ENCODE assay signal across 7 cellular contexts in genomic region chr19:49591731-49592485, GRCh38. TPM values are rescaled to one million over a fixed set of nuclear protein-coding genes. Genes with fewer than 3 reads are reported as not detected.
DNase-seq lines count a peak whose midpoint lies in the region; ATAC-seq and TF ChIP-seq lines count a peak whose summit lies in the region.

No MANE protein-coding gene starts in this region.

- H3K36me3 ChIP-seq in mesendoderm (ENCODE audit: control insufficient read depth, insufficient read depth, low read length) (no peaks in the 10 kb centered on the region), stomach smooth muscle (ENCODE audit: control insufficient read depth in 2 of 2, insufficient read depth in 2 of 2, low read length in 2 of 2) (peaks cover 3 to 10% of the 10 kb centered on the region in 2 donors)

- no peak overlapping the region for H3K23ac ChIP-seq in mesendoderm (ENCODE audit: low read length)

- peak overlapping the region; percentile 79 for H3K4me3 Mint-ChIP-seq in activated CD4-positive, alpha-beta T cell treated with anti-CD3 and anti-CD28 coated beads for 36 hours

- peak overlapping the region; percentile 88 for H3K4me2 ChIP-seq in mesendoderm (ENCODE audit: low read length)

- H3K9me3 Mint-ChIP-seq in activated CD4-positive, alpha-beta T cell treated with anti-CD3 and anti-CD28 coated beads for 36 hours (ENCODE audit: low read depth) = no peaks in the 10 kb centered on the region

- H3K27me3 ChIP-seq in mesendoderm (ENCODE audit: insufficient read depth, low read length, poor library complexity) (no peaks in the 10 kb centered on the region), stomach smooth muscle (ENCODE audit: control insufficient read depth in 1 of 2, insufficient read depth in 2 of 2, low read length in 2 of 2) (no peaks in the 10 kb centered on the region)

- TF ChIP-seq CTCF in GM12874 (IDR thresholded peaks at IDR 0.05; ENCODE audit: insufficient read depth, low read depth, low read length) = 0 out of 2 replicates have a peak, but pooled peaks have one; percentile 7

- H3K9me3 ChIP-seq in stomach smooth muscle (ENCODE audit: control insufficient read depth in 2 of 2, low read length in 2 of 2) = no peaks in the 10 kb centered on the region

- no CpG with 5 or more reads among the region's 51 CpGs for WGBS in mesendoderm (ENCODE audit: extremely low coverage, insufficient coverage, low lambda C conversion rate)

- H3K79me2 ChIP-seq in mesendoderm (ENCODE audit: control insufficient read depth, insufficient read depth, low read length) = peaks cover 27% of the 10 kb centered on the region

- H3K4me1 Mint-ChIP-seq in activated CD4-positive, alpha-beta T cell treated with anti-CD3 and anti-CD28 coated beads for 36 hours = peaks cover 28% of the 10 kb centered on the region

- DNase-seq in NAMALWA (ENCODE audit: low spot score) (peak; percentile 76), mesendoderm (peak; percentile 85)
- peak; percentile 77 for DNase-seq in activated CD4-positive, alpha-beta T cell treated with anti-CD3 and anti-CD28 coated beads for 36 hours
- peak; percentile 28 for DNase-seq in effector CD4-positive, alpha-beta T cell

- peak overlapping the region; percentile 90 for H4K8ac ChIP-seq in mesendoderm (ENCODE audit: low read depth, low read length)

- H3K27ac ChIP-seq in mesendoderm (ENCODE audit: low read depth, low read length) (peak overlapping the region; percentile 93), stomach smooth muscle (ENCODE audit: low read length) (peak overlapping the region; percentile 83)

- ATAC-seq in activated CD4-positive, alpha-beta T cell treated with anti-CD3 and anti-CD28 coated beads for 36 hours = no peak
- ATAC-seq in GM18520 (IDR thresholded peaks at IDR 0.05; ENCODE audit: unreplicated experiment) = no peak

- no peaks in the 10 kb centered on the region for H3K4me1 ChIP-seq in mesendoderm (ENCODE audit: control insufficient read depth, low read depth, low read length)
- H3K4me1 ChIP-seq in stomach smooth muscle (ENCODE audit: control insufficient read depth, insufficient read depth, low read length) = peaks cover 30% of the 10 kb centered on the region

- H4K5ac ChIP-seq in mesendoderm (ENCODE audit: low read length) = no peak overlapping the region

- no peak overlapping the region for H2AK5ac ChIP-seq in mesendoderm (ENCODE audit: low read length)

- H3K27me3 Mint-ChIP-seq in activated CD4-positive, alpha-beta T cell treated with anti-CD3 and anti-CD28 coated beads for 36 hours = no peaks in the 10 kb centered on the region

- H3K27ac Mint-ChIP-seq in activated CD4-positive, alpha-beta T cell treated with anti-CD3 and anti-CD28 coated beads for 36 hours = peak overlapping the region; percentile 84

- POLR2A ChIA-PET in activated CD4-positive, alpha-beta T cell treated with anti-CD3 and anti-CD28 coated beads for 36 hours (lab: Charles Lee) = interaction anchor here (0.6 to 0.7 kb wide), 2 partner anchors 140 to 175 kb away, joined by 3 read pairs; partner anchors contain the start of gene PIH1D1

- peak overlapping the region; percentile 99 for H3K4ac ChIP-seq in mesendoderm (ENCODE audit: low read depth, low read length)

- intact Hi-C loops in activated CD4-positive, alpha-beta T cell treated with anti-CD3 and anti-CD28 coated beads for 36 hours (cut with DNase I, micrococcal nuclease) = loop anchor here (1.0 to 5.0 kb wide), 9 partner anchors 27 to 600 kb away; partner anchors contain the start of genes PNKP (in 2 of the 2), BCL2L12 (in 1 of the 2), GYS1 (in 1 of the 2) and IRF3 (in 1 of the 2)

- H2BK120ac ChIP-seq in mesendoderm (ENCODE audit: low read depth, low read length) = peak overlapping the region; percentile 75

- H3K36me3 Mint-ChIP-seq in activated CD4-positive, alpha-beta T cell treated with anti-CD3 and anti-CD28 coated beads for 36 hours (ENCODE audit: low read depth) = peaks cover 19% of the 10 kb centered on the region

- H3K18ac ChIP-seq in mesendoderm (ENCODE audit: low read length) = peak overlapping the region; percentile 100

- peaks cover 8% of the 10 kb centered on the region for H3K79me1 ChIP-seq in mesendoderm (ENCODE audit: low read length)

- H3K4me3 ChIP-seq in mesendoderm (ENCODE audit: low read length) (peak overlapping the region; percentile 91), stomach smooth muscle (ENCODE audit: low read length in 2 of 2) (peak overlapping the region; percentile 83 to 85)

- H3K9ac ChIP-seq in mesendoderm (ENCODE audit: low read length) (peak overlapping the region; percentile 96), stomach smooth muscle (ENCODE audit: low read length in 2 of 2) (peak overlapping the region; percentile 61 to 62)

- CTCF ChIA-PET in activated CD4-positive, alpha-beta T cell treated with anti-CD3 and anti-CD28 coated beads for 36 hours (lab: Charles Lee) = no interaction called here

- H3K56ac ChIP-seq in mesendoderm (ENCODE audit: low read length) = peak overlapping the region; percentile 93

- H2BK15ac ChIP-seq in mesendoderm (replicated peaks; ENCODE audit: low read depth) = no peak overlapping the region

- H2BK5ac ChIP-seq in mesendoderm (ENCODE audit: low read length) = peak overlapping the region; percentile 77

RNA-seq across cellular contexts. Expression of gene PRR12, which starts 0.9 kb away (rescaled TPM):
- 10 to 100 TPM; 21.0 to 22.7 TPM for total RNA-seq in activated CD4-positive, alpha-beta T cell treated with anti-CD3 and anti-CD28 coated beads for 36 hours
- 20.3 TPM for polyA plus RNA-seq in mesendoderm (2013, experiment 1 of 2)
- 20.4 TPM for polyA plus RNA-seq in mesendoderm (2013, experiment 2 of 2)

RNA-seq across cellular contexts. Expression of gene PRRG2, which starts 10.8 kb away (rescaled TPM):
- 1 to 10 TPM in 1 of 2 experiments, under 1 TPM in 1; 0.81 to 1.6 TPM for total RNA-seq in activated CD4-positive, alpha-beta T cell treated with anti-CD3 and anti-CD28 coated beads for 36 hours
- 2.1 TPM for polyA plus RNA-seq in mesendoderm (2013, experiment 1 of 2)
- polyA plus RNA-seq in mesendoderm (2013, experiment 2 of 2) = 2.8 TPM

RNA-seq across cellular contexts. Expression of gene NOSIP, which starts 11.6 kb away (rescaled TPM):
- total RNA-seq in activated CD4-positive, alpha-beta T cell treated with anti-CD3 and anti-CD28 coated beads for 36 hours = 10 to 100 TPM; 71.4 to 73.1 TPM
- polyA plus RNA-seq in mesendoderm (2013, experiment 1 of 2) = 54.8 TPM
- 56.3 TPM for polyA plus RNA-seq in mesendoderm (2013, experiment 2 of 2)

RNA-seq across cellular contexts. Expression of gene RRAS, which starts 48.0 kb away (rescaled TPM):
- total RNA-seq in activated CD4-positive, alpha-beta T cell treated with anti-CD3 and anti-CD28 coated beads for 36 hours = 10 to 100 TPM in 1 of 2 experiments, 1 to 10 TPM in 1; 9.7 to 11.7 TPM
- polyA plus RNA-seq in mesendoderm (2013, experiment 1 of 2) = 7.3 TPM
- 8.4 TPM for polyA plus RNA-seq in mesendoderm (2013, experiment 2 of 2)

RNA-seq across cellular contexts. Expression of gene SCAF1, which starts 50.1 kb away (rescaled TPM):
- total RNA-seq in activated CD4-positive, alpha-beta T cell treated with anti-CD3 and anti-CD28 coated beads for 36 hours = 10 to 100 TPM; 43.3 to 64.0 TPM
- 42.4 TPM for polyA plus RNA-seq in mesendoderm (2013, experiment 1 of 2)
- polyA plus RNA-seq in mesendoderm (2013, experiment 2 of 2) = 44.6 TPM

Comparison
In these comparisons a context has a peak if more than half of its experiments do, and no peak if none do; other contexts are left out.
1. DNase-seq: peak in every context shown above with its lines; median percentile 85 in mesendoderm; 77 in activated CD4-positive, alpha-beta T cell treated with anti-CD3 and anti-CD28 coated beads for 36 hours; 76 in NAMALWA; 28 in effector CD4-positive, alpha-beta T cell.